ENCODE assay signal across 8 cellular contexts in genomic region chr19:5578094-5578846, GRCh38. TPM values are rescaled to one million over a fixed set of nuclear protein-coding genes. Genes with fewer than 3 reads are reported as not detected.
DNase-seq lines count a peak whose midpoint lies in the region; ATAC-seq and TF ChIP-seq lines count a peak whose summit lies in the region.

No MANE protein-coding gene starts in this region.

- no peaks in the 10 kb centered on the region for H3K23me2 ChIP-seq in H9 (ENCODE audit: insufficient read length, low read depth, low read length, poor library complexity, severe bottlenecking)

- no peaks in the 10 kb centered on the region for H3K79me1 ChIP-seq in H9 (ENCODE audit: insufficient read depth, low read depth, low read length, poor library complexity, severe bottlenecking)

- no peak overlapping the region for H4K5ac ChIP-seq in H9 (ENCODE audit: insufficient read length, low read depth, low read length)

- H2BK20ac ChIP-seq in H9 (ENCODE audit: low read depth, low read length, poor library complexity, severe bottlenecking), result no peak overlapping the region

- no peaks in the 10 kb centered on the region for H3K9me2 ChIP-seq in OCI-LY7 (ENCODE audit: insufficient read depth, low read length)

- POLR2A ChIA-PET in OCI-LY7 (lab: Charles Lee), result no interaction called here

- H3K9me3 Mint-ChIP-seq in H9 (no peaks in the 10 kb centered on the region), natural killer cell (no peaks in the 10 kb centered on the region)

- H3K56ac ChIP-seq in H9 (ENCODE audit: insufficient read length, low read depth, low read length), result no peak overlapping the region

- no peak overlapping the region for H4K8ac ChIP-seq in H9 (replicated peaks; ENCODE audit: insufficient read length, low read depth, low read length)

- H2AFZ ChIP-seq in H9 (ENCODE audit: low read length) (no peak overlapping the region), OCI-LY7 (ENCODE audit: low read length) (0 out of 2 replicates have a peak overlapping the region, but pooled peaks have one; percentile 51)

- H3T11ph ChIP-seq in H9 (ENCODE audit: low read length), result no peak overlapping the region

- H3K79me2 ChIP-seq in H9 (ENCODE audit: insufficient read depth, low read length) (no peaks in the 10 kb centered on the region), OCI-LY7 (ENCODE audit: insufficient read depth, low read depth, low read length) (no peaks in the 10 kb centered on the region)

- WGBS in H9 (ENCODE audit: extremely low coverage, insufficient read length, low lambda C conversion rate), result no CpG with 5 or more reads among the region's 28 CpGs
- 17 to 22% methylated on average over 28 of the region's 28 CpGs for WGBS in esophagus, 2 donors

- peak; percentile 88 to 93 (median 91) for ATAC-seq in natural killer cell
- ATAC-seq in HG03571 (IDR thresholded peaks at IDR 0.05; ENCODE audit: unreplicated experiment), result no peak

- CTCF ChIA-PET in OCI-LY7 (lab: Charles Lee; ENCODE audit: unreplicated experiment), result no interaction called here

- no peak overlapping the region for H3K4me2 ChIP-seq in H9 (ENCODE audit: insufficient read depth, insufficient read length, low read length)
- no peak overlapping the region; the same call in 1 of the 2 replicates for H3K4me2 ChIP-seq in OCI-LY7 (ENCODE audit: low read length)

- H3K18ac ChIP-seq in H9 (ENCODE audit: insufficient read length, low read depth, low read length), result peak overlapping the region; percentile 58

- no peak overlapping the region for H3K23ac ChIP-seq in H9 (ENCODE audit: insufficient read length, low read depth, low read length)

- no peak overlapping the region for H3K4me3 ChIP-seq in OCI-LY7 (ENCODE audit: low read depth, low read length, poor library complexity, severe bottlenecking)
- H3K4me3 ChIP-seq in esophagus (ENCODE audit: low read depth in 1 of 2, low read length in 2 of 2), result peak overlapping the region; percentile 13 to 31

- no peak overlapping the region for H2BK12ac ChIP-seq in H9 (ENCODE audit: insufficient read length, low read depth, low read length)

- H4K20me1 ChIP-seq in H9 (ENCODE audit: control insufficient read depth, insufficient read depth, insufficient read length) (no peaks in the 10 kb centered on the region), OCI-LY7 (ENCODE audit: insufficient read depth, low read length) (no peaks in the 10 kb centered on the region)

- no peak overlapping the region for H2BK15ac ChIP-seq in H9 (ENCODE audit: low read depth, low read length)

- H3K9me3 ChIP-seq in H9 (ENCODE audit: control insufficient read depth, low read depth, low read length), result no peaks in the 10 kb centered on the region
- H3K9me3 ChIP-seq in OCI-LY7 (ENCODE audit: low read length), result no peaks in the 10 kb centered on the region
- H3K9me3 ChIP-seq in esophagus (ENCODE audit: control insufficient read depth in 2 of 2, insufficient read depth in 1 of 2, low read depth in 1 of 2, low read length in 1 of 2), result no peaks in the 10 kb centered on the region

- TF ChIP-seq CTCF in H9 (conservative IDR thresholded peaks at IDR 0.05) (peak; percentile 99), OCI-LY7 (conservative IDR thresholded peaks at IDR 0.05; ENCODE audit: low read length) (peak; percentile 94), natural killer cell (IDR thresholded peaks at IDR 0.05) (peak; percentile 99)

- peaks cover 3% of the 10 kb centered on the region; the same call in 1 of the 2 replicates for H3K36me3 ChIP-seq in OCI-LY7 (ENCODE audit: insufficient read depth, low read length)
- H3K36me3 ChIP-seq in esophagus (ENCODE audit: control insufficient read depth in 2 of 2, insufficient read depth in 2 of 2, low read length in 1 of 2), result peaks cover 0 to 7% of the 10 kb centered on the region in 2 donors

- H3K4me3 Mint-ChIP-seq in H9 (no peak overlapping the region), natural killer cell (no peak overlapping the region)

- H3K27me3 ChIP-seq in H9 (ENCODE audit: insufficient read depth, low read length) (no peaks in the 10 kb centered on the region), esophagus (ENCODE audit: control insufficient read depth in 1 of 2, insufficient read depth in 2 of 2, low read length in 2 of 2) (no peaks in the 10 kb centered on the region)

- H3K4me1 Mint-ChIP-seq in H9 (peaks cover 12 to 15% of the 10 kb centered on the region in 2 experiments), natural killer cell (peaks cover 6 to 11% of the 10 kb centered on the region in 2 donors)

- H3K27ac Mint-ChIP-seq in H9 (no peak overlapping the region; a peak in 1 of 7 replicates), natural killer cell (peak overlapping the region in 1 of 2 donors; percentile 47)

- peak; percentile 59 for DNase-seq in Ammon's horn (ENCODE audit: low spot score)
- DNase-seq in H9, result peak; percentile 82
- peak; percentile 70 for DNase-seq in OCI-LY7 (ENCODE audit: low spot score)
- DNase-seq in activated T-cell treated with anti-CD3 and anti-CD28 coated beads for 1 hour (ENCODE audit: low read depth), result peak; percentile 61
- peak; percentile 71 for DNase-seq in natural killer cell
- peak; percentile 19 to 73 (median 64) for DNase-seq in stimulated activated naive CD4-positive, alpha-beta T cell (lab: John Stamatoyannopoulos, UW)

- intact Hi-C loops in OCI-LY7 (cut with micrococcal nuclease; ENCODE audit: unreplicated experiment), result no loop called here
- intact Hi-C loops in natural killer cell (cut with micrococcal nuclease), result loop anchor here (5.0 kb wide), 1 partner anchor 531 kb away; no protein-coding TSS in a partner anchor

- H3K9ac ChIP-seq in H9 (ENCODE audit: extremely low read depth, insufficient read length, low read length), result no peak overlapping the region

- H3K27ac ChIP-seq in H9 (ENCODE audit: insufficient read length, low read depth, low read length) (no peak overlapping the region), OCI-LY7 (ENCODE audit: low read depth, low read length, poor library complexity, severe bottlenecking) (no peak overlapping the region), esophagus (ENCODE audit: low read depth in 2 of 2, low read length in 1 of 2) (peak overlapping the region; percentile 69 to 94)

- H2BK120ac ChIP-seq in H9 (ENCODE audit: low read depth, low read length, poor library complexity, severe bottlenecking), result no peak overlapping the region

- H3K36me3 Mint-ChIP-seq in H9 (ENCODE audit: insufficient read depth in 1 of 3, low read depth in 3 of 3) (no peaks in the 10 kb centered on the region), natural killer cell (no peaks in the 10 kb centered on the region)

- peak overlapping the region; percentile 44; the same call in 1 of the 2 replicates for H3K14ac ChIP-seq in H9 (ENCODE audit: insufficient read depth, low read length)

- BruUV-seq in OCI-LY7 (replicated peaks; lab: Mats Ljungman, UMichigan), result no TSS peak

- no peak overlapping the region for H3K4ac ChIP-seq in H9 (ENCODE audit: low read depth, low read length)

- H3K4me1 ChIP-seq in H9 (ENCODE audit: insufficient read depth, low read length) (no peaks in the 10 kb centered on the region), OCI-LY7 (ENCODE audit: insufficient read depth, low read length, poor library complexity, severe bottlenecking) (no peaks in the 10 kb centered on the region), esophagus (ENCODE audit: control insufficient read depth in 2 of 2, insufficient read depth in 2 of 2, low read length in 1 of 2) (no peaks in the 10 kb centered on the region)

- H2BK5ac ChIP-seq in H9 (ENCODE audit: insufficient read length, low read length), result no peak overlapping the region

- H4K91ac ChIP-seq in H9 (ENCODE audit: insufficient read length, low read depth, low read length), result no peak overlapping the region

- no peak overlapping the region for H2AK5ac ChIP-seq in H9 (ENCODE audit: insufficient read length, low read length)

- H3K27me3 Mint-ChIP-seq in H9 (ENCODE audit: low read depth) (no peaks in the 10 kb centered on the region; the same call in 1 of the 2 replicates), natural killer cell (ENCODE audit: low read depth in 2 of 2) (no peaks in the 10 kb centered on the region)

RNA-seq across cellular contexts. Expression of gene TINCR, which starts 10.5 kb away (rescaled TPM):
- total RNA-seq in H9 (2021) (0.17 and 0.18 TPM in 2 replicates), OCI-LY7 (2022) (1.2 and 2.1 TPM in 2 replicates), natural killer cell (1 to 10 TPM; 1.6 to 2.2 (median 1.7) TPM)
- 0.41 and 0.60 TPM in 2 replicates for total RNA-seq in OCI-LY7 (2014; rRNA removed; shearing (Covaris generic))
- 10 to 100 TPM; 43.1 to 59.7 TPM for polyA plus RNA-seq in esophagus

RNA-seq across cellular contexts. Expression of gene SAFB2, which starts 44.3 kb away (rescaled TPM):
- total RNA-seq in H9 (2021), result 70.3 and 76.1 TPM in 2 replicates
- 51.7 and 52.8 TPM in 2 replicates for total RNA-seq in OCI-LY7 (2014; rRNA removed; shearing (Covaris generic))
- total RNA-seq in OCI-LY7 (2022), result 103 and 111 TPM in 2 replicates
- polyA plus RNA-seq in esophagus, result 10 to 100 TPM; 27.5 to 43.7 TPM
- 100 to 1,000 TPM; 232 to 264 (median 258) TPM for total RNA-seq in natural killer cell

RNA-seq across cellular contexts. Expression of gene SAFB, which starts 44.6 kb away (rescaled TPM):
- total RNA-seq in H9 (2021) (107 and 110 TPM in 2 replicates), OCI-LY7 (2022) (172 and 177 TPM in 2 replicates), natural killer cell (100 to 1,000 TPM; 195 to 229 (median 207) TPM)
- 68.9 and 79.4 TPM in 2 replicates for total RNA-seq in OCI-LY7 (2014; rRNA removed; shearing (Covaris generic))
- 10 to 100 TPM; 44.2 to 48.5 TPM for polyA plus RNA-seq in esophagus

Comparison
In these comparisons a context has a peak if more than half of its experiments do, and no peak if none do; other contexts are left out.
1. H3K27ac ChIP-seq: peak in esophagus (2 of 2); none in H9 (single experiment) and OCI-LY7 (single experiment).
2. Peak in every context shown above with its lines, with median percentiles within 50 percentile points of each other: DNase-seq and CTCF ChIP-seq.